In the genomic region with DNA sequence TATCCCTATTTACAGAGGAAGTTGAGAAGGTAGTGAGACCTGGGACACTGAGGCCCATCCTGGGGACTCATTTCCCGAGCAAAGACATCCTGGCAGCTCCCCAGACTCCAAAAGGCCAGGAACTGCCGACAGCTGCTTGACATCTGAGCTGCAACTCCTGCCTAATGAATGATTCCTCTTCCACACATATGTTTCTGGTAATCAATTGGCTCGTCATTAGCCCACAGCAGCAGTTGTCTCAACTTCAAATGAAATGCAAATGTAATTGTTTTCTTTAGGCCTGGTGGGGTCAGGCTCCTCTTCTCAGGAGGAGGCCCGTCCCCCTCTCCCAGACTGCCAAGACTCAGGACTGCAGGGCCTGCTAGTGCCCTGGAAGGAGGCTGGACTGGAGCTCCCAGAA, we compare ENCODE assay signal across 1 cellular context.
TF ChIP-seq lines count a peak whose summit lies in the region.

No MANE protein-coding gene starts in this region.

TF ChIP-seq in GM23338, 12 proteins besides CTCF, POLR2A, EP300 and RAD21 (continued from another document):
- TF ChIP-seq, protein P1, sequence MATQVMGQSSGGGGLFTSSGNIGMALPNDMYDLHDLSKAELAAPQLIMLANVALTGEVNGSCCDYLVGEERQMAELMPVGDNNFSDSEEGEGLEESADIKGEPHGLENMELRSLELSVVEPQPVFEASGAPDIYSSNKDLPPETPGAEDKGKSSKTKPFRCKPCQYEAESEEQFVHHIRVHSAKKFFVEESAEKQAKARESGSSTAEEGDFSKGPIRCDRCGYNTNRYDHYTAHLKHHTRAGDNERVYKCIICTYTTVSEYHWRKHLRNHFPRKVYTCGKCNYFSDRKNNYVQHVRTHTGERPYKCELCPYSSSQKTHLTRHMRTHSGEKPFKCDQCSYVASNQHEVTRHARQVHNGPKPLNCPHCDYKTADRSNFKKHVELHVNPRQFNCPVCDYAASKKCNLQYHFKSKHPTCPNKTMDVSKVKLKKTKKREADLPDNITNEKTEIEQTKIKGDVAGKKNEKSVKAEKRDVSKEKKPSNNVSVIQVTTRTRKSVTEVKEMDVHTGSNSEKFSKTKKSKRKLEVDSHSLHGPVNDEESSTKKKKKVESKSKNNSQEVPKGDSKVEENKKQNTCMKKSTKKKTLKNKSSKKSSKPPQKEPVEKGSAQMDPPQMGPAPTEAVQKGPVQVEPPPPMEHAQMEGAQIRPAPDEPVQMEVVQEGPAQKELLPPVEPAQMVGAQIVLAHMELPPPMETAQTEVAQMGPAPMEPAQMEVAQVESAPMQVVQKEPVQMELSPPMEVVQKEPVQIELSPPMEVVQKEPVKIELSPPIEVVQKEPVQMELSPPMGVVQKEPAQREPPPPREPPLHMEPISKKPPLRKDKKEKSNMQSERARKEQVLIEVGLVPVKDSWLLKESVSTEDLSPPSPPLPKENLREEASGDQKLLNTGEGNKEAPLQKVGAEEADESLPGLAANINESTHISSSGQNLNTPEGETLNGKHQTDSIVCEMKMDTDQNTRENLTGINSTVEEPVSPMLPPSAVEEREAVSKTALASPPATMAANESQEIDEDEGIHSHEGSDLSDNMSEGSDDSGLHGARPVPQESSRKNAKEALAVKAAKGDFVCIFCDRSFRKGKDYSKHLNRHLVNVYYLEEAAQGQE (IDR thresholded peaks at IDR 0.05; ENCODE audit: unreplicated experiment): no peak
- no peak for TF ChIP-seq ETS1 (IDR thresholded peaks at IDR 0.05)
- no peak for TF ChIP-seq JUNB (IDR thresholded peaks at IDR 0.05; ENCODE audit: unreplicated experiment)
- TF ChIP-seq EZH2 (IDR thresholded peaks at IDR 0.05; ENCODE audit: low read depth, unreplicated experiment): no peak
- no peak for TF ChIP-seq NANOG (IDR thresholded peaks at IDR 0.05; ENCODE audit: borderline replicate concordance)
- TF ChIP-seq POLR2AphosphoS5 (IDR thresholded peaks at IDR 0.05; ENCODE audit: low read depth): no peak
- no peak for TF ChIP-seq EZH2phosphoT487 (IDR thresholded peaks at IDR 0.05; ENCODE audit: unreplicated experiment)
- no peak for TF ChIP-seq ZNF462 (CRISPR knock-in tag; IDR thresholded peaks at IDR 0.05)
- TF ChIP-seq STAT1 (IDR thresholded peaks at IDR 0.05; ENCODE audit: unreplicated experiment): no peak
- no peak for TF ChIP-seq CREB1 (CRISPR knock-in tag; IDR thresholded peaks at IDR 0.05; ENCODE audit: low read depth)
- TF ChIP-seq ZNF114 (CRISPR knock-in tag; IDR thresholded peaks at IDR 0.05): no peak
